Comparison of ENCODE assay signal across 8 cellular contexts in genomic region chr3:129181834-129182233, GRCh38. TPM values are rescaled to one million over a fixed set of nuclear protein-coding genes. Genes with fewer than 3 reads are reported as not detected.
A peak's percentile ranks its signal among the peaks of the same experiment; 100 is the strongest.
DNase-seq lines count a peak whose midpoint lies in the region; TF ChIP-seq lines count a peak whose summit lies in the region.

No MANE protein-coding gene starts in this region.

- H3K27ac ChIP-seq in BLaER1 treated with 17β-estradiol and CSF1 and Interleukin-3, amounts not matched to agents 10 nM and 100 nM, result peak overlapping the region; percentile 97 to 100 (median 100)
- H3K27ac ChIP-seq in MM.1S (ENCODE audit: low read length), result peak overlapping the region; percentile 90; the same call in 1 of the 2 replicates
- H3K27ac ChIP-seq in coronary artery, result peak overlapping the region; percentile 96 to 99

- no peaks in the 10 kb centered on the region for H3K9me3 ChIP-seq in BLaER1 treated with 17β-estradiol and CSF1 and Interleukin-3, amounts not matched to agents 10 nM and 100 nM (replicated peaks in 1 of 11)
- no peaks in the 10 kb centered on the region for H3K9me3 ChIP-seq in MM.1S (replicated peaks; ENCODE audit: insufficient read depth, low read length)

- peak overlapping the region; percentile 89 to 100 (median 98) for H3K4me3 ChIP-seq in BLaER1 treated with 17β-estradiol and CSF1 and Interleukin-3, amounts not matched to agents 10 nM and 100 nM
- H3K4me3 ChIP-seq in MM.1S (ENCODE audit: low read length) (peak overlapping the region; percentile 99), coronary artery (peak overlapping the region; percentile 88)

- TF ChIP-seq CTCF in MM.1S (IDR thresholded peaks at IDR 0.05; ENCODE audit: low read length), result no peak
- TF ChIP-seq CTCF in coronary artery (IDR thresholded peaks at IDR 0.05), result no peak
- no peak for TF ChIP-seq CTCF in nephron progenitor cell (IDR thresholded peaks at IDR 0.05)

- H4K20me1 ChIP-seq in BLaER1 treated with 17β-estradiol and CSF1 and Interleukin-3, amounts not matched to agents 10 nM and 100 nM, result peaks cover 56 to 67% (median 60%) of the 10 kb centered on the region in 11 experiments
- peaks cover 57% of the 10 kb centered on the region for H4K20me1 ChIP-seq in MM.1S (ENCODE audit: insufficient read depth, low read length)

- no peak overlapping the region for H2AFZ ChIP-seq in MM.1S (ENCODE audit: low read length)

- no peaks in the 10 kb centered on the region for H3K27me3 ChIP-seq in BLaER1 treated with 17β-estradiol and CSF1 and Interleukin-3, amounts not matched to agents 10 nM and 100 nM
- no peaks in the 10 kb centered on the region for H3K27me3 ChIP-seq in MM.1S (replicated peaks; ENCODE audit: insufficient read depth, low read length)

- peaks cover 50 to 70% (median 60%) of the 10 kb centered on the region in 10 experiments for H3K4me1 ChIP-seq in BLaER1 treated with 17β-estradiol and CSF1 and Interleukin-3, amounts not matched to agents 10 nM and 100 nM
- no peaks in the 10 kb centered on the region; the same call in none of the 2 replicates for H3K4me1 ChIP-seq in MM.1S (ENCODE audit: low read length)

- peak overlapping the region; percentile 99 to 100 (median 100) for H3K9ac ChIP-seq in BLaER1 treated with 17β-estradiol and CSF1 and Interleukin-3, amounts not matched to agents 10 nM and 100 nM
- H3K9ac ChIP-seq in MM.1S (ENCODE audit: low read length), result peak overlapping the region; percentile 100

- no peaks in the 10 kb centered on the region for H3K9me3 Mint-ChIP-seq in nephron progenitor cell

- H3K36me3 Mint-ChIP-seq in nephron progenitor cell (ENCODE audit: low read depth), result peaks cover 34% of the 10 kb centered on the region

- H3K4me1 Mint-ChIP-seq in nephron progenitor cell, result peaks cover 44% of the 10 kb centered on the region

- peak overlapping the region; percentile 72 to 96 (median 88) for H3K4me2 ChIP-seq in BLaER1 treated with 17β-estradiol and CSF1 and Interleukin-3, amounts not matched to agents 10 nM and 100 nM
- peak overlapping the region; percentile 93 for H3K4me2 ChIP-seq in MM.1S (ENCODE audit: low read depth, low read length)

- peak overlapping the region; percentile 95 for H3K4me3 Mint-ChIP-seq in nephron progenitor cell

- H3F3A ChIP-seq in MM.1S (ENCODE audit: insufficient read depth, low read length), result peaks cover 16% of the 10 kb centered on the region

- no peaks in the 10 kb centered on the region for H3K9me2 ChIP-seq in MM.1S (replicated peaks; ENCODE audit: insufficient read depth, low read length)

- H3K27ac Mint-ChIP-seq in nephron progenitor cell, result peak overlapping the region; percentile 53

- no peak for DNase-seq in MM.1S
- DNase-seq in coronary artery (ENCODE audit: low spot score), result no peak
- DNase-seq in nephron progenitor cell, result no peak
- no peak for DNase-seq in stimulated activated CD4-positive, alpha-beta T cell treated with anti-CD3 and anti-CD28 coated beads, Interleukin-2, amount 100 ng/mL, for 24 hours
- no peak for DNase-seq in pons (ENCODE audit: low spot score)
- no peak for DNase-seq in occipital lobe (lab: John Stamatoyannopoulos, UW)
- DNase-seq in hippocampal formation (lab: John Stamatoyannopoulos, UW), result no peak

- H3K79me2 ChIP-seq in MM.1S (ENCODE audit: low read length), result peaks cover 92% of the 10 kb centered on the region

- peaks cover 42 to 57% (median 45%) of the 10 kb centered on the region in 11 experiments for H3K36me3 ChIP-seq in BLaER1 treated with 17β-estradiol and CSF1 and Interleukin-3, amounts not matched to agents 10 nM and 100 nM
- peaks cover 13% of the 10 kb centered on the region; the same call in 1 of the 2 replicates for H3K36me3 ChIP-seq in MM.1S (replicated peaks; ENCODE audit: insufficient read depth, low read length)

- no peaks in the 10 kb centered on the region for H3K27me3 Mint-ChIP-seq in nephron progenitor cell (ENCODE audit: low read depth, poor library complexity)

RNA-seq across cellular contexts. Expression of gene CNBP, which starts 1.9 kb away (rescaled TPM):
- 169 TPM for total RNA-seq in occipital lobe

RNA-seq across cellular contexts. Expression of gene ISY1, which starts 21.0 kb away (rescaled TPM):
- 16.8 TPM for total RNA-seq in occipital lobe
